ENCODE assay signal across 19 cellular contexts in genomic region chrY:12427361-12427760, GRCh38.
"Had no signal": no experiment of that assay in that cellular context is flagged by ENCODE, and none has a peak within 500 bp of the region (broad histone marks: within the 10 kb centered on the region; RNA-seq: fewer than 3 reads in every experiment).

No MANE protein-coding gene starts in this region.

- H3K9me3 ChIP-seq: colonic mucosa, esophagus squamous epithelium, gastroesophageal sphincter, heart left ventricle, left lung, lower lobe of right lung, mucosa of descending colon had no signal

- H3K4me1 ChIP-seq: colonic mucosa, esophagus squamous epithelium, gastroesophageal sphincter, heart left ventricle, left lung, lower lobe of right lung had no signal

- H3K4me3 ChIP-seq: colonic mucosa, esophagus squamous epithelium, gastroesophageal sphincter, heart left ventricle, left lung, lower lobe of right lung, mucosa of descending colon had no signal

- DNase-seq: colonic mucosa; cortex of kidney; effector CD8-positive, alpha-beta T cell; effector memory CD8-positive, alpha-beta T cell; endodermal cell; erythroblast; esophagus squamous epithelium; foreskin fibroblast; heart left ventricle; hippocampal formation; left cardiac atrium; left lung; left ventricle myocardium superior; lower lobe of right lung; mesenchymal stem cell; mucosa of descending colon; naive B cell had no signal

- H3K27ac ChIP-seq: colonic mucosa, esophagus squamous epithelium, gastroesophageal sphincter, heart left ventricle, left lung, lower lobe of right lung had no signal

- H3K36me3 ChIP-seq: colonic mucosa, esophagus squamous epithelium, gastroesophageal sphincter, heart left ventricle, left lung, lower lobe of right lung had no signal

- H3K27me3 ChIP-seq: colonic mucosa, esophagus squamous epithelium, heart left ventricle, left lung had no signal

- ATAC-seq: effector memory CD8-positive, alpha-beta T cell; esophagus mucosa; gastroesophageal sphincter; heart left ventricle; left cardiac atrium; left lung; left ventricle myocardium superior; lower lobe of right lung; mucosa of descending colon had no signal
